In the genomic region with DNA sequence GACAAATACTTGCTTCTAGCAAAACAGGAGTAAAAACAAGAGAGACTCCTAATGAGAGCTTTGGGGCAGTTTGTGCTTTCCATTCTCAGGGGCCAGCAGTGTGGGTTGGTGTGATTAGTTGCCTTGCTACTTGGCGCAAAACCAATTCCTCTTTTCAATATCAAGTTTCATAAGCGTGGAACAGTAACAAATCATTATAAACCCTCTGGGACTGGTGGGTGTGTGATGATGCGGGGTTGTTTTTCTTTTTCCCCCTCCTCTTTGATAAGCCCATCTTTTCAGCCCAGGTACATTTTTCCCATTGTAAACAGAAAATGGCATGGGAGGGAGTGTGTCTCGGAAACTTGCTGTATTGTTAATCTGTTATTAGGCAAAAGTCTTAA, we compare ENCODE assay signal across 1 cellular context.
TF ChIP-seq lines count a peak whose summit lies in the region.

No MANE protein-coding gene starts in this region.

TF ChIP-seq in HEK293, 187 proteins besides CTCF, POLR2A, EP300 and RAD21 (continued from another document):
- TF ChIP-seq ZFHX2 (tag by site-specific recombination; conservative IDR thresholded peaks at IDR 0.05), result peak; percentile 96
- TF ChIP-seq ZNF76 (tag by site-specific recombination; IDR thresholded peaks at IDR 0.05; ENCODE audit: borderline replicate concordance, low read depth), result no peak
- no peak for TF ChIP-seq ZNF404 (tag by site-specific recombination; IDR thresholded peaks at IDR 0.05)
- TF ChIP-seq HOXD13 (CRISPR knock-in tag; IDR thresholded peaks at IDR 0.05; ENCODE audit: borderline replicate concordance), result no peak
- no peak for TF ChIP-seq HOXA7 (CRISPR knock-in tag; IDR thresholded peaks at IDR 0.05; ENCODE audit: borderline replicate concordance)
- TF ChIP-seq, protein P1, sequence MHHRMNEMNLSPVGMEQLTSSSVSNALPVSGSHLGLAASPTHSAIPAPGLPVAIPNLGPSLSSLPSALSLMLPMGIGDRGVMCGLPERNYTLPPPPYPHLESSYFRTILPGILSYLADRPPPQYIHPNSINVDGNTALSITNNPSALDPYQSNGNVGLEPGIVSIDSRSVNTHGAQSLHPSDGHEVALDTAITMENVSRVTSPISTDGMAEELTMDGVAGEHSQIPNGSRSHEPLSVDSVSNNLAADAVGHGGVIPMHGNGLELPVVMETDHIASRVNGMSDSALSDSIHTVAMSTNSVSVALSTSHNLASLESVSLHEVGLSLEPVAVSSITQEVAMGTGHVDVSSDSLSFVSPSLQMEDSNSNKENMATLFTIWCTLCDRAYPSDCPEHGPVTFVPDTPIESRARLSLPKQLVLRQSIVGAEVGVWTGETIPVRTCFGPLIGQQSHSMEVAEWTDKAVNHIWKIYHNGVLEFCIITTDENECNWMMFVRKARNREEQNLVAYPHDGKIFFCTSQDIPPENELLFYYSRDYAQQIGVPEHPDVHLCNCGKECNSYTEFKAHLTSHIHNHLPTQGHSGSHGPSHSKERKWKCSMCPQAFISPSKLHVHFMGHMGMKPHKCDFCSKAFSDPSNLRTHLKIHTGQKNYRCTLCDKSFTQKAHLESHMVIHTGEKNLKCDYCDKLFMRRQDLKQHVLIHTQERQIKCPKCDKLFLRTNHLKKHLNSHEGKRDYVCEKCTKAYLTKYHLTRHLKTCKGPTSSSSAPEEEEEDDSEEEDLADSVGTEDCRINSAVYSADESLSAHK (tag by site-specific recombination; IDR thresholded peaks at IDR 0.05), result 0 out of 2 replicates have a peak, but pooled peaks have one; percentile 13
TF ChIP-seq in HEK293: peak in this region for 33.
